ENCODE assay signal across 11 cellular contexts in genomic region chr4:2266181-2266580, GRCh38. TPM values are rescaled to one million over a fixed set of nuclear protein-coding genes. Genes with fewer than 3 reads are reported as not detected.
DNase-seq lines count a peak whose midpoint lies in the region; ATAC-seq and TF ChIP-seq lines count a peak whose summit lies in the region.
"Had no signal": no experiment of that assay in that cellular context is flagged by ENCODE, and none has a peak within 500 bp of the region (broad histone marks: within the 10 kb centered on the region; RNA-seq: fewer than 3 reads in every experiment).

No MANE protein-coding gene starts in this region.

- TF ChIP-seq CTCF in fibroblast of the aortic adventitia (IDR thresholded peaks at IDR 0.05; ENCODE audit: insufficient read depth, low read length), result no peak
- no peak for TF ChIP-seq CTCF in nephron (IDR thresholded peaks at IDR 0.05; ENCODE audit: unreplicated experiment in 3 of 3)
- no peak for TF ChIP-seq CTCF in upper lobe of right lung (IDR thresholded peaks at IDR 0.05)

- H3K9me3 ChIP-seq in adipocyte (ENCODE audit: control insufficient read depth, low read length) (no peaks in the 10 kb centered on the region), upper lobe of right lung (no peaks in the 10 kb centered on the region)

- peak; percentile 7 for ATAC-seq in upper lobe of right lung
- no peak for ATAC-seq in HG03342 (IDR thresholded peaks at IDR 0.05; ENCODE audit: unreplicated experiment)
- ATAC-seq in GM18498 (IDR thresholded peaks at IDR 0.05; ENCODE audit: unreplicated experiment), result no peak

- H3K4me1 Mint-ChIP-seq in nephron, result peaks cover 19% of the 10 kb centered on the region

- H3K27ac Mint-ChIP-seq in nephron, result peak overlapping the region in 2 of 3 experiments; percentile 86 to 92

- no peaks in the 10 kb centered on the region for H3K27me3 Mint-ChIP-seq in nephron (ENCODE audit: low read depth)

- H3K36me3 Mint-ChIP-seq in nephron (ENCODE audit: low read depth), result no peaks in the 10 kb centered on the region

- peak overlapping the region; percentile 76 for H3K9ac ChIP-seq in adipocyte (ENCODE audit: low read length)

- H3K27me3 ChIP-seq in adipocyte (replicated peaks; ENCODE audit: control insufficient read depth, insufficient read depth, low read length), result no peaks in the 10 kb centered on the region
- H3K27me3 ChIP-seq in upper lobe of right lung, result no peaks in the 10 kb centered on the region

- H3K9me3 Mint-ChIP-seq in nephron, result no peaks in the 10 kb centered on the region

- peak overlapping the region; percentile 71 for H3K27ac ChIP-seq in upper lobe of right lung

- no peaks in the 10 kb centered on the region for H3K36me3 ChIP-seq in adipocyte (ENCODE audit: control insufficient read depth, insufficient read depth, low read length, severe bottlenecking)
- H3K36me3 ChIP-seq in upper lobe of right lung, result no peaks in the 10 kb centered on the region

- H3K4me1 ChIP-seq in adipocyte (ENCODE audit: control insufficient read depth, insufficient read depth, low read length) (peaks cover 16% of the 10 kb centered on the region), upper lobe of right lung (peaks cover 30% of the 10 kb centered on the region)

- H3K4me3 Mint-ChIP-seq in nephron, result no peak overlapping the region

- intact Hi-C loops in upper lobe of right lung (cut with DNase I), result no loop called here

- DNase-seq in adipocyte (ENCODE audit: low read depth), result peak; percentile 44
- DNase-seq in fibroblast of the aortic adventitia (ENCODE audit: low read depth), result peak; percentile 73
- DNase-seq in upper lobe of right lung, result peak; percentile 83
- no peak for DNase-seq in amniotic stem cell (lab: John Stamatoyannopoulos, UW)
- DNase-seq in activated naive CD4-positive, alpha-beta T cell (lab: John Stamatoyannopoulos, UW), result no peak
- DNase-seq: DND-41, glutamatergic neuron, NCI-H69 had no signal

- H3K4me3 ChIP-seq in adipocyte (ENCODE audit: low read length) (peak overlapping the region; percentile 12), fibroblast of the aortic adventitia (ENCODE audit: low read depth, low read length) (no peak overlapping the region), upper lobe of right lung (no peak overlapping the region)

RNA-seq across cellular contexts. Expression of gene MXD4, which starts 4.3 kb away (rescaled TPM):
- 43.5 and 73.5 TPM in 2 replicates for total RNA-seq in fibroblast of the aortic adventitia (ENCODE audit: low replicate concordance)
- 72.7 TPM for total RNA-seq in upper lobe of right lung

RNA-seq across cellular contexts. Expression of gene HAUS3, which starts 24.3 kb away (rescaled TPM):
- 18.9 and 28.0 TPM in 2 replicates for total RNA-seq in fibroblast of the aortic adventitia (ENCODE audit: low replicate concordance)
- total RNA-seq in upper lobe of right lung, result 13.0 TPM

RNA-seq across cellular contexts. Expression of gene POLN, which starts 24.3 kb away (rescaled TPM):
- total RNA-seq in fibroblast of the aortic adventitia (ENCODE audit: low replicate concordance) (3.7 and 4.9 TPM in 2 replicates), upper lobe of right lung (2.7 TPM)

Comparison
In these comparisons a context has a peak if more than half of its experiments do, and no peak if none do; other contexts are left out.
1. DNase-seq: peak in adipocyte (single experiment), fibroblast of the aortic adventitia (single experiment) and upper lobe of right lung (single experiment); none in amniotic stem cell (single experiment) and activated naive CD4-positive, alpha-beta T cell (0 of 4).